In genomic region chr2:19898592-19899329, GRCh38 we compare ENCODE assay signal across 11 cellular contexts. TPM values are rescaled to one million over a fixed set of nuclear protein-coding genes. Genes with fewer than 3 reads are reported as not detected.
DNase-seq lines count a peak whose midpoint lies in the region; TF ChIP-seq lines count a peak whose summit lies in the region.
"Had no signal": no experiment of that assay in that cellular context is flagged by ENCODE, and none has a peak within 500 bp of the region (broad histone marks: within the 10 kb centered on the region; RNA-seq: fewer than 3 reads in every experiment).

No MANE protein-coding gene starts in this region.

- in situ Hi-C loops in brain microvascular endothelial cell (cut with HindIII; ENCODE audit: low pct_ligation_motif_present, low sequenced_read_pairs): no loop called here

- H2AFZ ChIP-seq in neural progenitor cell (replicated peaks): no peak overlapping the region

- H3K9me3 ChIP-seq in HEK293 (ENCODE audit: control insufficient read depth, insufficient read depth, low read depth, low read length) (no peaks in the 10 kb centered on the region), neural progenitor cell (ENCODE audit: low read depth) (no peaks in the 10 kb centered on the region)

- peak overlapping the region; percentile 23 for H3K4me3 Mint-ChIP-seq in activated naive CD8-positive, alpha-beta T cell
- H3K4me3 Mint-ChIP-seq in neural progenitor cell: peak overlapping the region; percentile 47

- POLR2A ChIA-PET in HEK293 (lab: Yijun Ruan, JAX): no interaction called here

- peak overlapping the region; percentile 88 for H3K27ac Mint-ChIP-seq in activated naive CD8-positive, alpha-beta T cell
- H3K27ac Mint-ChIP-seq in neural progenitor cell: no peak overlapping the region

- no peaks in the 10 kb centered on the region for H3K36me3 ChIP-seq in HEK293 (ENCODE audit: control insufficient read depth in 2 of 2, insufficient read depth in 1 of 2, low read length in 2 of 2)
- H3K36me3 ChIP-seq in neural progenitor cell: no peaks in the 10 kb centered on the region
- H3K36me3 ChIP-seq in brain microvascular endothelial cell (replicated peaks): no peaks in the 10 kb centered on the region

- H3K9ac ChIP-seq in neural progenitor cell: no peak overlapping the region

- H3K4me2 ChIP-seq in neural progenitor cell: peak overlapping the region; percentile 27

- H3F3A ChIP-seq in neural progenitor cell (ENCODE audit: low read depth): peaks cover 12% of the 10 kb centered on the region

- H4K20me1 ChIP-seq in neural progenitor cell (ENCODE audit: low read depth): peaks cover 47% of the 10 kb centered on the region

- no peaks in the 10 kb centered on the region for H3K27me3 Mint-ChIP-seq in activated naive CD8-positive, alpha-beta T cell
- peaks cover 2% of the 10 kb centered on the region for H3K27me3 Mint-ChIP-seq in neural progenitor cell (ENCODE audit: insufficient read depth, low read depth)

- H3K27me3 ChIP-seq in neural progenitor cell (no peaks in the 10 kb centered on the region), brain microvascular endothelial cell (replicated peaks) (no peaks in the 10 kb centered on the region)

- H3K4me1 Mint-ChIP-seq in activated naive CD8-positive, alpha-beta T cell (ENCODE audit: low read depth): peaks cover 62% of the 10 kb centered on the region
- peaks cover 28% of the 10 kb centered on the region for H3K4me1 Mint-ChIP-seq in neural progenitor cell

- TF ChIP-seq CTCF in HEK293 (tag by site-specific recombination; IDR thresholded peaks at IDR 0.05) (no peak), neural progenitor cell (IDR thresholded peaks at IDR 0.05) (no peak), brain microvascular endothelial cell (IDR thresholded peaks at IDR 0.05; ENCODE audit: low read depth, low read length, missing control alignments) (no peak)

- H3K4me3 ChIP-seq in HEK293 (ENCODE audit: low read depth, low read length) (no peak overlapping the region), neural progenitor cell (no peak overlapping the region), brain microvascular endothelial cell (ENCODE audit: low read depth, low read length) (no peak overlapping the region)

- H3K4me1 ChIP-seq in HEK293 (ENCODE audit: control insufficient read depth, insufficient read depth, low read length) (peaks cover 18% of the 10 kb centered on the region), neural progenitor cell (peaks cover 28% of the 10 kb centered on the region)

- DNase-seq in SIG-M5 treated with dmso at 0.1 percent for 504 hours (lab: John Stamatoyannopoulos, UW; ENCODE audit: unreplicated experiment) (peak; percentile 39), SIG-M5 (lab: John Stamatoyannopoulos, UW) (no peak), neural progenitor cell (ENCODE audit: low spot score) (no peak), brain microvascular endothelial cell (no peak), NCI-H748 treated with DMSO at 0.1 percent for 48 hours (lab: John Stamatoyannopoulos, UW) (no peak)
- DNase-seq in stimulated activated naive CD4-positive, alpha-beta T cell (lab: John Stamatoyannopoulos, UW): no peak
- DNase-seq: activated T-cell treated with anti-CD3 and anti-CD28 coated beads, Interleukin-2, amount 50 U/mL, for 48 hours; naive B cell; NCI-H1436 treated with DMSO at 0.1 percent for 48 hours had no signal

- no peaks in the 10 kb centered on the region for H3K9me3 Mint-ChIP-seq in activated naive CD8-positive, alpha-beta T cell (ENCODE audit: low read depth)
- no peaks in the 10 kb centered on the region for H3K9me3 Mint-ChIP-seq in neural progenitor cell
- H3K9me3 Mint-ChIP-seq: naive B cell had no signal

- CTCF ChIA-PET in HEK293 (lab: Yijun Ruan, JAX): interaction anchor here (0.7 kb wide), 1 partner anchor 340 kb away, joined by 3 read pairs; no protein-coding TSS in a partner anchor

- H3K79me2 ChIP-seq in neural progenitor cell (ENCODE audit: low read depth): peaks cover 79% of the 10 kb centered on the region

- H3K27ac ChIP-seq in HEK293 (ENCODE audit: extremely low read depth, low read depth, low read length): no peak overlapping the region
- H3K27ac ChIP-seq in neural progenitor cell: no peak overlapping the region
- no peak overlapping the region for H3K27ac ChIP-seq in brain microvascular endothelial cell

- peaks cover 2% of the 10 kb centered on the region for H3K36me3 Mint-ChIP-seq in activated naive CD8-positive, alpha-beta T cell
- H3K36me3 Mint-ChIP-seq in neural progenitor cell: peaks cover 3% of the 10 kb centered on the region

TF ChIP-seq in HEK293, 187 proteins besides CTCF, POLR2A, EP300 and RAD21:
- TF ChIP-seq SCRT1 (tag by site-specific recombination; IDR thresholded peaks at IDR 0.05; ENCODE audit: borderline replicate concordance): peak; percentile 74
- TF ChIP-seq SCRT2 (tag by site-specific recombination; IDR thresholded peaks at IDR 0.05): peak; percentile 95
- peak; percentile 75; the same call in 1 of the 2 replicates for TF ChIP-seq ZBTB17 (tag by site-specific recombination; IDR thresholded peaks at IDR 0.05)
- TF ChIP-seq ZNF521 (tag by site-specific recombination; IDR thresholded peaks at IDR 0.05): no peak
- TF ChIP-seq ZIC2 (tag by site-specific recombination; IDR thresholded peaks at IDR 0.05): 0 out of 2 replicates have a peak, but pooled peaks have one; percentile 15
- TF ChIP-seq ZNF768 (tag by site-specific recombination; IDR thresholded peaks at IDR 0.05): no peak

RNA-seq across cellular contexts. Expression of gene TTC32, which starts 3.0 kb away (rescaled TPM):
- total RNA-seq in neural progenitor cell (ENCODE audit: low replicate concordance): 21.3 and 27.9 TPM in 2 replicates
